Comparison of ENCODE assay signal across 19 cellular contexts in the genomic region with DNA sequence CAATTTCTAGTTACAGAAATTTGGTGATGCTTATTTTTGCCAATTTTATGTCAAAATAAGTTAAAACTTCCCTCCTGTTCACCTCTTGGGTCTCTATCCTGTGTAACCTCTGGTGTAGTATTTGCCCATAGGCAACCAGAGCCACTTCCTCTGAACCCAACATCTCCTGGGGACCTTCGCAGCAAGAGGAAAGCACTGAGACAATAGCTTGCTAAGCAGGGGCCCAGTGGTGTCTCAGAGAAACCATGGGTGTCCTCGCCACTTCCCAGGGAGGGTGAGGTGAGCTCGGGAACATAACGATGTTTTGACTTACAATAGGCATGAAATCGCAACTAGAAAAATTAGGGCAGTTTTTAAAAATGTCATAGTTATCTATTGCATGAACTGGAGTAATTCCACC.
"Had no signal": no experiment of that assay in that cellular context is flagged by ENCODE, and none has a peak within 500 bp of the region (broad histone marks: within the 10 kb centered on the region; RNA-seq: fewer than 3 reads in every experiment).

No MANE protein-coding gene starts in this region.

- H3K4me3 ChIP-seq: coronary artery, hepatocyte, pancreas, tibial artery, upper lobe of left lung, uterus had no signal

- H3K27ac Mint-ChIP-seq: endodermal cell; natural killer cell treated with Interleukin-12 subunit alpha and Interleukin-12 subunit beta and Interleukin-15 and Interleukin-18, amount 100 ng/mL, for 72 hours; progenitor cell of endocrine pancreas had no signal

- H3K27me3 Mint-ChIP-seq: natural killer cell treated with Interleukin-12 subunit alpha and Interleukin-12 subunit beta and Interleukin-15 and Interleukin-18, amount 100 ng/mL, for 72 hours; progenitor cell of endocrine pancreas had no signal

- H3K9me3 ChIP-seq: pancreas, tibial artery, upper lobe of left lung, uterus had no signal

- H3K4me3 Mint-ChIP-seq: endodermal cell; natural killer cell treated with Interleukin-12 subunit alpha and Interleukin-12 subunit beta and Interleukin-15 and Interleukin-18, amount 100 ng/mL, for 72 hours had no signal

- ATAC-seq: foreskin keratinocyte; natural killer cell treated with Interleukin-12 subunit alpha and Interleukin-12 subunit beta and Interleukin-15 and Interleukin-18, amount 100 ng/mL, for 72 hours; pancreas; right cardiac atrium; stimulated activated naive CD8-positive, alpha-beta T cell treated with anti-CD3 and anti-CD28 coated beads, Interleukin-15, Interleukin-2, amounts not matched to agents 100 U/mL and 50 U/mL, for 24 hours had no signal

- H3K36me3 Mint-ChIP-seq: natural killer cell treated with Interleukin-12 subunit alpha and Interleukin-12 subunit beta and Interleukin-15 and Interleukin-18, amount 100 ng/mL, for 72 hours had no signal

- DNase-seq: effector CD4-positive, alpha-beta T cell; endodermal cell; erythroblast; foreskin keratinocyte; head of caudate nucleus; midbrain; occipital lobe; pancreas; right cardiac atrium; small intestine; stimulated activated CD4-positive, alpha-beta T cell treated with anti-CD3 and anti-CD28 coated beads, Interleukin-2, amount 100 ng/mL, for 48 hours; stimulated activated naive CD8-positive, alpha-beta T cell treated with anti-CD3 and anti-CD28 coated beads, Interleukin-15, Interleukin-2, amounts not matched to agents 100 U/mL and 50 U/mL, for 24 hours; tibial artery; upper lobe of left lung; uterus had no signal

- H3K4me1 ChIP-seq: foreskin keratinocyte, pancreas, tibial artery, upper lobe of left lung, uterus had no signal

- H3K27ac ChIP-seq: coronary artery, foreskin keratinocyte, hepatocyte, pancreas, tibial artery, upper lobe of left lung, uterus had no signal

- H3K9me3 Mint-ChIP-seq: endodermal cell; natural killer cell treated with Interleukin-12 subunit alpha and Interleukin-12 subunit beta and Interleukin-15 and Interleukin-18, amount 100 ng/mL, for 72 hours had no signal

- H3K27me3 ChIP-seq: foreskin keratinocyte, hepatocyte, pancreas, tibial artery, upper lobe of left lung, uterus had no signal

- H3K36me3 ChIP-seq: uterus had no signal
